Comparison of ENCODE assay signal across 8 cellular contexts in genomic region chr1:243748706-243749283, GRCh38.
DNase-seq lines count a peak whose midpoint lies in the region; TF ChIP-seq lines count a peak whose summit lies in the region.

No MANE protein-coding gene starts in this region.

- H3K4me1 ChIP-seq in Peyer's patch, result no peaks in the 10 kb centered on the region

- DNase-seq in AG09309 (ENCODE audit: low read depth) (peak; percentile 51), HFFc6 (peak; percentile 76), M059J (ENCODE audit: low read depth) (peak; percentile 73), Peyer's patch (no peak), dermis blood vessel endothelial cell (peak; percentile 88), medulla oblongata (ENCODE audit: extremely low spot score) (peak; percentile 89), NK-92 (lab: John Stamatoyannopoulos, UW; ENCODE audit: unreplicated experiment) (no peak)

- no peak overlapping the region; the same call in 1 of the 2 replicates for H3K27ac Mint-ChIP-seq in HFFc6

- no peak overlapping the region for H3K4me3 Mint-ChIP-seq in HFFc6

- H3K27ac ChIP-seq in Peyer's patch, result no peak overlapping the region

- H3K9me3 ChIP-seq in Peyer's patch, result no peaks in the 10 kb centered on the region

- H3K27me3 ChIP-seq in Peyer's patch, result no peaks in the 10 kb centered on the region

- H3K27me3 Mint-ChIP-seq in HFFc6 (ENCODE audit: insufficient read depth), result peaks cover 2% of the 10 kb centered on the region; the same call in 1 of the 2 replicates

- H3K4me3 ChIP-seq in AG09309 (ENCODE audit: control insufficient read depth, low read depth, low read length) (no peak overlapping the region), GM12875 (ENCODE audit: low read depth, low read length) (no peak overlapping the region), Peyer's patch (no peak overlapping the region)

- TF ChIP-seq POLR2A in Peyer's patch (IDR thresholded peaks at IDR 0.05), result no peak

- H3K36me3 ChIP-seq in Peyer's patch, result no peaks in the 10 kb centered on the region

- H3K36me3 Mint-ChIP-seq in HFFc6 (ENCODE audit: low read depth), result peaks cover 5% of the 10 kb centered on the region; the same call in 1 of the 2 replicates

- H3K9me3 Mint-ChIP-seq in HFFc6, result no peaks in the 10 kb centered on the region

- TF ChIP-seq CTCF in AG09309 (IDR thresholded peaks at IDR 0.05; ENCODE audit: control insufficient read depth, insufficient read depth, low read depth, low read length, missing control alignments), result peak; percentile 69
- TF ChIP-seq CTCF in GM12875 (IDR thresholded peaks at IDR 0.05; ENCODE audit: borderline replicate concordance, insufficient read depth, low read depth, low read length), result peak; percentile 59
- peak; percentile 92 for TF ChIP-seq CTCF in HFFc6 (IDR thresholded peaks at IDR 0.05)
- peak; percentile 21 to 78 (median 74) for TF ChIP-seq CTCF in Peyer's patch (IDR thresholded peaks at IDR 0.05)

- H3K4me1 Mint-ChIP-seq in HFFc6 (ENCODE audit: low read depth), result peaks cover 62% of the 10 kb centered on the region

Comparison
In these comparisons a context has a peak if more than half of its experiments do, and no peak if none do; other contexts are left out.
1. DNase-seq: peak in AG09309 (single experiment), HFFc6 (single experiment), M059J (single experiment), dermis blood vessel endothelial cell (single experiment) and medulla oblongata (single experiment); none in Peyer's patch (0 of 3) and NK-92 (single experiment).
2. Peak in every context shown above with its lines, with median percentiles within 50 percentile points of each other: CTCF ChIP-seq.